1 cellular context compared by ENCODE assay signal in genomic region chr5:75964008-75964407, GRCh38.
TF ChIP-seq lines count a peak whose summit lies in the region.

No MANE protein-coding gene starts in this region.

TF ChIP-seq in GM12878, 131 proteins besides CTCF, POLR2A, EP300 and RAD21 (continued from another document):
- TF ChIP-seq USF1 (IDR thresholded peaks at IDR 0.05; ENCODE audit: borderline replicate concordance, extremely low read length, insufficient read depth, low read depth, low read length): no peak
- TF ChIP-seq TARDBP (IDR thresholded peaks at IDR 0.05; ENCODE audit: borderline replicate concordance): no peak
- no peak for TF ChIP-seq SP1 (IDR thresholded peaks at IDR 0.05; ENCODE audit: low read depth, low read length)
- no peak for TF ChIP-seq CREM (IDR thresholded peaks at IDR 0.05; ENCODE audit: low read depth)
- no peak for TF ChIP-seq E2F4 (IDR thresholded peaks at IDR 0.05; ENCODE audit: low read depth, low read length)
- no peak for TF ChIP-seq CBFB (IDR thresholded peaks at IDR 0.05; ENCODE audit: low read depth)
- peak in 1 of 2 experiments; percentile 58; a peak in 1 of 4 replicates for TF ChIP-seq BHLHE40 (IDR thresholded peaks at IDR 0.05; ENCODE audit: borderline replicate concordance in 1 of 2, low read depth in 2 of 2, low read length in 1 of 2)
- TF ChIP-seq MEF2A (IDR thresholded peaks at IDR 0.05; ENCODE audit: insufficient read depth, low read depth, low read length): 0 out of 2 replicates have a peak, but pooled peaks have one; percentile 31
- peak; percentile 44 for TF ChIP-seq MEF2B (IDR thresholded peaks at IDR 0.05; ENCODE audit: partially characterized antibody, poor library complexity, severe bottlenecking)
- TF ChIP-seq IKZF2 (IDR thresholded peaks at IDR 0.05): peak; percentile 45 to 61; a peak in 2 of 4 replicates
- no peak for TF ChIP-seq RELB (IDR thresholded peaks at IDR 0.05; ENCODE audit: low read depth)
- no peak for TF ChIP-seq SMARCA5 (IDR thresholded peaks at IDR 0.05)
- peak; percentile 85 for TF ChIP-seq SPI1 (IDR thresholded peaks at IDR 0.05; ENCODE audit: borderline replicate concordance, insufficient read depth, low read depth, low read length)
- TF ChIP-seq ESRRA (IDR thresholded peaks at IDR 0.05; ENCODE audit: low read length): no peak
- TF ChIP-seq POLR2AphosphoS2 (IDR thresholded peaks at IDR 0.05; ENCODE audit: low read depth, low read length): no peak
- TF ChIP-seq IKZF1 (conservative IDR thresholded peaks at IDR 0.05): 0 out of 2 replicates have a peak, but pooled peaks have one; percentile 18
- 0 out of 2 replicates have a peak, but pooled peaks have one; percentile 38 for TF ChIP-seq MTA2 (IDR thresholded peaks at IDR 0.05; ENCODE audit: low read depth)
- no peak for TF ChIP-seq TCF7 (IDR thresholded peaks at IDR 0.05; ENCODE audit: borderline replicate concordance)
- no peak for TF ChIP-seq CUX1 (IDR thresholded peaks at IDR 0.05; ENCODE audit: insufficient replicate concordance, low read depth, low read length)
- TF ChIP-seq STAT3 (IDR thresholded peaks at IDR 0.05; ENCODE audit: low read depth, low read length): no peak
- no peak for TF ChIP-seq FOXK2 (IDR thresholded peaks at IDR 0.05)
- TF ChIP-seq MYC (IDR thresholded peaks at IDR 0.05; ENCODE audit: insufficient read depth, insufficient read length, insufficient replicate concordance, low read length, severe bottlenecking): no peak
- TF ChIP-seq CEBPB (IDR thresholded peaks at IDR 0.05; ENCODE audit: borderline replicate concordance in 1 of 2, low read depth in 2 of 2, low read length in 2 of 2): no peak
- TF ChIP-seq NFIC (IDR thresholded peaks at IDR 0.05; ENCODE audit: low read depth, low read length): peak; percentile 46; the same call in 1 of the 2 replicates
- TF ChIP-seq TCF3 (IDR thresholded peaks at IDR 0.05; ENCODE audit: borderline replicate concordance, insufficient read depth, low read depth, low read length): no peak
- TF ChIP-seq MXI1 (IDR thresholded peaks at IDR 0.05; ENCODE audit: low read depth, low read length): no peak
- TF ChIP-seq EZH2 (IDR thresholded peaks at IDR 0.05; ENCODE audit: borderline replicate concordance, control insufficient read depth, low read depth, low read length): no peak
- TF ChIP-seq IRF5 (IDR thresholded peaks at IDR 0.05; ENCODE audit: borderline replicate concordance): no peak
- no peak for TF ChIP-seq TBL1XR1 (IDR thresholded peaks at IDR 0.05; ENCODE audit: low read depth, low read length)
